ENCODE assay signal across 2 cellular contexts in the genomic region with DNA sequence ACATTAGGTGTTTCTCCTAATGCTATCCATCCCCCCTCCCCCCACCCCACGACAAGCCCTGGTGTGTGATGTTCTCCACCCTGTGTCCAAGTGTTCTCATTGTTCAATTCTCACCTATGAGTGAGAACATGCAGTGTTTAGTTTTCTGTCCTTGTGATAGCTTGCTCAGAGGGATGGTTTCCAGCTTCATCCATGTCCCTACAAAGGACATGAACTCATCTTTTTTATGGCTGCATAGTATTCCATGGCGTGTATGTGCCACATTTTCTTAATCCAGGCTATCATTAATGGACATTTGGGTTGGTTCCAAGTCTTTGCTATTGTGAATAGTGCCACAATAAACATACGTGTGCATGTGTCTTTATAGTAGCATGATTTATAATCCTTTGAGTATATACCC.
DNase-seq lines count a peak whose midpoint lies in the region; ATAC-seq, FAIRE-seq and TF ChIP-seq lines count a peak whose summit lies in the region.
"Not testable (repeated sequence)": the region's sequence is repeated elsewhere in the genome, so short reads cannot be mapped to it uniquely, and the experiment has no call there.

No MANE protein-coding gene starts in this region.

- H3K4me1 ChIP-seq in HEK293 (ENCODE audit: control insufficient read depth, insufficient read depth, low read length); K562 (replicated peaks in 1 of 2; ENCODE audit: control insufficient read depth in 2 of 2, insufficient read depth in 2 of 2, low read length in 2 of 2): not testable (repeated sequence)

- H4K20me1 ChIP-seq in K562 (replicated peaks; ENCODE audit: control insufficient read depth, insufficient read depth, low read length), result not testable (repeated sequence)

- not testable (repeated sequence) for H3K4me3 ChIP-seq in HEK293 (ENCODE audit: low read depth, low read length); K562

- ATAC-seq in K562, result not testable (repeated sequence)

- intact Hi-C loops in K562 (cut with micrococcal nuclease), result not testable (repeated sequence)

- not testable (repeated sequence) for FAIRE-seq in K562 (lab: Jason Lieb, UNC)

- not testable (repeated sequence) for H3K9me3 ChIP-seq in HEK293 (ENCODE audit: control insufficient read depth, insufficient read depth, low read depth, low read length); K562 (replicated peaks; ENCODE audit: control insufficient read depth, insufficient read depth, low read depth, low read length)

- H2AFZ ChIP-seq in K562 (ENCODE audit: low read depth, low read length), result not testable (repeated sequence)

- H3K79me2 ChIP-seq in K562 (ENCODE audit: control insufficient read depth, insufficient read depth, low read length), result peaks cover 22% of the 10 kb centered on the region; the same call in 2 of the 3 replicates

- in situ Hi-C loops in K562 (cut with MboI), result not testable (repeated sequence)

- not testable (repeated sequence) for TF ChIP-seq RAD21 in K562 (CRISPR knock-in tag; conservative IDR thresholded peaks at IDR 0.05 in 1 of 2, IDR thresholded peaks at IDR 0.05 in 1 of 2)

- TF ChIP-seq CTCF in HEK293 (tag by site-specific recombination; IDR thresholded peaks at IDR 0.05); K562 (IDR thresholded peaks at IDR 0.05 in 2 of 3, conservative IDR thresholded peaks at IDR 0.05 in 1 of 3; ENCODE audit: insufficient read depth in 2 of 3, low read depth in 1 of 3, low read length in 3 of 3): not testable (repeated sequence)

- H3K27ac ChIP-seq in HEK293 (ENCODE audit: extremely low read depth, low read depth, low read length); K562 (ENCODE audit: extremely low read depth, low read depth, low read length): not testable (repeated sequence)

- H3K4me2 ChIP-seq in K562 (ENCODE audit: insufficient read depth, low read length), result not testable (repeated sequence)

- H3K9me1 ChIP-seq in K562 (ENCODE audit: control insufficient read depth, insufficient read depth, low read length), result not testable (repeated sequence)

- not testable (repeated sequence) for H3K27me3 ChIP-seq in K562 (ENCODE audit: control insufficient read depth in 2 of 2, insufficient read depth in 2 of 2, low read length in 2 of 2)

- not testable (repeated sequence) for TF ChIP-seq EP300 in K562 (IDR thresholded peaks at IDR 0.05; ENCODE audit: low read length)

- POLR2A ChIA-PET in HEK293 (lab: Yijun Ruan, JAX); K562 (lab: Yijun Ruan, JAX): not testable (repeated sequence)

- not testable (repeated sequence) for H3K36me3 ChIP-seq in HEK293 (ENCODE audit: control insufficient read depth in 2 of 2, insufficient read depth in 1 of 2, low read length in 2 of 2); K562 (ENCODE audit: control insufficient read depth, insufficient read depth, low read length)

- BruUV-seq in K562 (replicated peaks; lab: Mats Ljungman, UMichigan), result not testable (repeated sequence)

- WGBS in K562 (ENCODE audit: insufficient coverage, low coverage, missing lambda C conversion rate), result 74% methylated on average over 2 of the region's 3 CpGs

- not testable (repeated sequence) for H3K9ac ChIP-seq in K562 (ENCODE audit: insufficient read depth in 1 of 2, low read depth in 2 of 2, low read length in 2 of 2)

- CTCF ChIA-PET in HEK293 (lab: Yijun Ruan, JAX); K562 (lab: Yijun Ruan, JAX; ENCODE audit: low intra/inter-chr PET ratio): not testable (repeated sequence)

- TF ChIP-seq POLR2A in K562 (conservative IDR thresholded peaks at IDR 0.05), result not testable (repeated sequence)

- not testable (repeated sequence) for DNase-seq in K562 (ENCODE audit: extremely low read depth in 1 of 4, low spot score in 3 of 4)

TF ChIP-seq in HEK293, 187 proteins besides CTCF, POLR2A, EP300 and RAD21:
- peak; percentile 65; the same call in 1 of the 2 replicates for TF ChIP-seq ZNF146 (tag by site-specific recombination; IDR thresholded peaks at IDR 0.05)

TF ChIP-seq in K562, 482 proteins besides CTCF, POLR2A, EP300 and RAD21:
- TF ChIP-seq RBM25 (IDR thresholded peaks at IDR 0.05; ENCODE audit: low read depth, low read length, severe bottlenecking), result peak; percentile 33
- TF ChIP-seq ZNF146 (CRISPR knock-in tag; IDR thresholded peaks at IDR 0.05; ENCODE audit: unreplicated experiment), result peak; percentile 76
